1 cellular context compared by ENCODE assay signal in the genomic region with DNA sequence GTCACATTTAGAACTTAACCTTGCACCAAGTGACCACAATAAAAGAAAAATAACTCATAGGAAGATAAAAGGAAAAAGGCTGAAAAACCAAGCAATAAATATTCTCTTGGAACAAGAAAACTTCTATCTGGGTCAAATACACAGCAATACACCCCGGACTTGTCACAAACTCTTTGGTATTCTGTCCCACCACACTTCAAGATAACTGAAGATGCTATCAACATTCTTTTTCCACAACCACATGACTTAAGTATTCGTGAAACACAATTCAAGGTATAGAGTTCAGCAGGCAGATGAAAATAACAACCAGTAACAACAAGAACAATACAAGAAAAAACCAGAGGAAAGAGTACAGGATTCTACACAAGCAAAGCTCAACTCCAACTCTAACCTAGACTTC.
TF ChIP-seq lines count a peak whose summit lies in the region.

No MANE protein-coding gene starts in this region.

TF ChIP-seq in GM12878, 131 proteins besides CTCF, POLR2A, EP300 and RAD21:
- TF ChIP-seq KAT2A (conservative IDR thresholded peaks at IDR 0.05; ENCODE audit: control insufficient read depth, low read depth, low read length) = no peak
- TF ChIP-seq JUND (IDR thresholded peaks at IDR 0.05; ENCODE audit: low read depth, low read length) = no peak
- TF ChIP-seq TCF7 (IDR thresholded peaks at IDR 0.05; ENCODE audit: borderline replicate concordance) = no peak
- TF ChIP-seq SUPT20H (IDR thresholded peaks at IDR 0.05; ENCODE audit: borderline replicate concordance, control insufficient read depth, low read depth, low read length) = no peak
- TF ChIP-seq, protein P1, sequence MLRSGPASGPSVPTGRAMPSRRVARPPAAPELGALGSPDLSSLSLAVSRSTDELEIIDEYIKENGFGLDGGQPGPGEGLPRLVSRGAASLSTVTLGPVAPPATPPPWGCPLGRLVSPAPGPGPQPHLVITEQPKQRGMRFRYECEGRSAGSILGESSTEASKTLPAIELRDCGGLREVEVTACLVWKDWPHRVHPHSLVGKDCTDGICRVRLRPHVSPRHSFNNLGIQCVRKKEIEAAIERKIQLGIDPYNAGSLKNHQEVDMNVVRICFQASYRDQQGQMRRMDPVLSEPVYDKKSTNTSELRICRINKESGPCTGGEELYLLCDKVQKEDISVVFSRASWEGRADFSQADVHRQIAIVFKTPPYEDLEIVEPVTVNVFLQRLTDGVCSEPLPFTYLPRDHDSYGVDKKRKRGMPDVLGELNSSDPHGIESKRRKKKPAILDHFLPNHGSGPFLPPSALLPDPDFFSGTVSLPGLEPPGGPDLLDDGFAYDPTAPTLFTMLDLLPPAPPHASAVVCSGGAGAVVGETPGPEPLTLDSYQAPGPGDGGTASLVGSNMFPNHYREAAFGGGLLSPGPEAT (IDR thresholded peaks at IDR 0.05; ENCODE audit: low read depth) = no peak
- no peak for TF ChIP-seq REST (IDR thresholded peaks at IDR 0.05; ENCODE audit: low read depth, low read length)
- TF ChIP-seq CHD2 (IDR thresholded peaks at IDR 0.05; ENCODE audit: borderline replicate concordance, low read depth, low read length) = no peak
- TF ChIP-seq GABPA (IDR thresholded peaks at IDR 0.05; ENCODE audit: low read depth) = no peak
- TF ChIP-seq POU2F2 (IDR thresholded peaks at IDR 0.05; ENCODE audit: borderline replicate concordance, low read depth, low read length) = no peak
- TF ChIP-seq ZBED1 (IDR thresholded peaks at IDR 0.05; ENCODE audit: borderline replicate concordance) = no peak
- no peak for TF ChIP-seq KDM1A (IDR thresholded peaks at IDR 0.05; ENCODE audit: borderline replicate concordance)
- TF ChIP-seq GATAD2B (conservative IDR thresholded peaks at IDR 0.05; ENCODE audit: low read depth) = no peak
- TF ChIP-seq TBL1XR1 (IDR thresholded peaks at IDR 0.05; ENCODE audit: low read depth, low read length) = no peak
- TF ChIP-seq LARP7 (IDR thresholded peaks at IDR 0.05) = no peak
- TF ChIP-seq, protein P2, sequence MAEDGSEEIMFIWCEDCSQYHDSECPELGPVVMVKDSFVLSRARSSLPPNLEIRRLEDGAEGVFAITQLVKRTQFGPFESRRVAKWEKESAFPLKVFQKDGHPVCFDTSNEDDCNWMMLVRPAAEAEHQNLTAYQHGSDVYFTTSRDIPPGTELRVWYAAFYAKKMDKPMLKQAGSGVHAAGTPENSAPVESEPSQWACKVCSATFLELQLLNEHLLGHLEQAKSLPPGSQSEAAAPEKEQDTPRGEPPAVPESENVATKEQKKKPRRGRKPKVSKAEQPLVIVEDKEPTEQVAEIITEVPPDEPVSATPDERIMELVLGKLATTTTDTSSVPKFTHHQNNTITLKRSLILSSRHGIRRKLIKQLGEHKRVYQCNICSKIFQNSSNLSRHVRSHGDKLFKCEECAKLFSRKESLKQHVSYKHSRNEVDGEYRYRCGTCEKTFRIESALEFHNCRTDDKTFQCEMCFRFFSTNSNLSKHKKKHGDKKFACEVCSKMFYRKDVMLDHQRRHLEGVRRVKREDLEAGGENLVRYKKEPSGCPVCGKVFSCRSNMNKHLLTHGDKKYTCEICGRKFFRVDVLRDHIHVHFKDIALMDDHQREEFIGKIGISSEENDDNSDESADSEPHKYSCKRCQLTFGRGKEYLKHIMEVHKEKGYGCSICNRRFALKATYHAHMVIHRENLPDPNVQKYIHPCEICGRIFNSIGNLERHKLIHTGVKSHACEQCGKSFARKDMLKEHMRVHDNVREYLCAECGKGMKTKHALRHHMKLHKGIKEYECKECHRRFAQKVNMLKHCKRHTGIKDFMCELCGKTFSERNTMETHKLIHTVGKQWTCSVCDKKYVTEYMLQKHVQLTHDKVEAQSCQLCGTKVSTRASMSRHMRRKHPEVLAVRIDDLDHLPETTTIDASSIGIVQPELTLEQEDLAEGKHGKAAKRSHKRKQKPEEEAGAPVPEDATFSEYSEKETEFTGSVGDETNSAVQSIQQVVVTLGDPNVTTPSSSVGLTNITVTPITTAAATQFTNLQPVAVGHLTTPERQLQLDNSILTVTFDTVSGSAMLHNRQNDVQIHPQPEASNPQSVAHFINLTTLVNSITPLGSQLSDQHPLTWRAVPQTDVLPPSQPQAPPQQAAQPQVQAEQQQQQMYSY (CRISPR knock-in tag; IDR thresholded peaks at IDR 0.05) = no peak
- TF ChIP-seq ZNF687 (IDR thresholded peaks at IDR 0.05) = no peak
- no peak for TF ChIP-seq SMARCA5 (IDR thresholded peaks at IDR 0.05)
- TF ChIP-seq CBX5 (IDR thresholded peaks at IDR 0.05; ENCODE audit: low read depth) = no peak
TF ChIP-seq in GM12878: peak in this region for 0.
